ENCODE assay signal across 16 cellular contexts in genomic region chr21:40689241-40689640, GRCh38.
DNase-seq lines count a peak whose midpoint lies in the region; ATAC-seq and TF ChIP-seq lines count a peak whose summit lies in the region.
"Had no signal": no experiment of that assay in that cellular context is flagged by ENCODE, and none has a peak within 500 bp of the region (broad histone marks: within the 10 kb centered on the region; RNA-seq: fewer than 3 reads in every experiment).

No MANE protein-coding gene starts in this region.

- H3K4me3 ChIP-seq in WERI-Rb-1 (ENCODE audit: low read depth, low read length) (no peak overlapping the region), right cardiac atrium (ENCODE audit: low read length) (no peak overlapping the region), left ventricle myocardium inferior (no peak overlapping the region)
- H3K4me3 ChIP-seq: HAP-1 had no signal

- H3K36me3 Mint-ChIP-seq in glutamatergic neuron (ENCODE audit: unreplicated experiment) (peaks cover 4% of the 10 kb centered on the region), nephron progenitor cell (ENCODE audit: low read depth) (no peaks in the 10 kb centered on the region)
- H3K36me3 Mint-ChIP-seq: CD4-positive, alpha-beta memory T cell had no signal

- H3K9me3 ChIP-seq in WERI-Rb-1 (ENCODE audit: severe bottlenecking): no peaks in the 10 kb centered on the region
- H3K9me3 ChIP-seq in right cardiac atrium (ENCODE audit: control insufficient read depth, low read length): no peaks in the 10 kb centered on the region
- no peaks in the 10 kb centered on the region for H3K9me3 ChIP-seq in left ventricle myocardium inferior (replicated peaks)

- peak overlapping the region; percentile 53 for H3K4me3 Mint-ChIP-seq in glutamatergic neuron (ENCODE audit: unreplicated experiment)
- no peak overlapping the region for H3K4me3 Mint-ChIP-seq in nephron progenitor cell
- H3K4me3 Mint-ChIP-seq: CD4-positive, alpha-beta memory T cell; HFFc6 had no signal

- H3K4me1 ChIP-seq in right cardiac atrium (ENCODE audit: control insufficient read depth, insufficient read depth, low read length) (no peaks in the 10 kb centered on the region), left ventricle myocardium inferior (peaks cover 3% of the 10 kb centered on the region)
- H3K4me1 ChIP-seq: HAP-1 had no signal

- H3K4me1 Mint-ChIP-seq in glutamatergic neuron (ENCODE audit: low read depth, unreplicated experiment) (peaks cover 66% of the 10 kb centered on the region), nephron progenitor cell (peaks cover 69% of the 10 kb centered on the region)
- H3K4me1 Mint-ChIP-seq: CD4-positive, alpha-beta memory T cell had no signal

- no peaks in the 10 kb centered on the region for H3K27me3 ChIP-seq in WERI-Rb-1 (ENCODE audit: insufficient read depth, low read depth, severe bottlenecking)
- no peaks in the 10 kb centered on the region for H3K27me3 ChIP-seq in right cardiac atrium (ENCODE audit: control insufficient read depth, insufficient read depth)
- no peaks in the 10 kb centered on the region for H3K27me3 ChIP-seq in left ventricle myocardium inferior (ENCODE audit: low read depth)

- H3K9me3 Mint-ChIP-seq in glutamatergic neuron (ENCODE audit: unreplicated experiment) (peaks cover 12% of the 10 kb centered on the region), nephron progenitor cell (no peaks in the 10 kb centered on the region)

- peak; percentile 57 for DNase-seq in WERI-Rb-1
- DNase-seq in glutamatergic neuron: peak; percentile 38
- peak; percentile 25 for DNase-seq in nephron progenitor cell
- no peak for DNase-seq in right cardiac atrium
- no peak for DNase-seq in left ventricle myocardium inferior
- no peak for DNase-seq in stimulated activated CD4-positive, alpha-beta T cell treated with anti-CD3 and anti-CD28 coated beads, Interleukin-2, amount 100 ng/mL, for 48 hours
- DNase-seq: C1 segment of cervical spinal cord; Calu3; CD4-positive, alpha-beta memory T cell; COR-L47; DMS53; DMS79 treated with DMSO at 0.1 percent for 48 hours; GF-D8; GOT3; HFFc6 had no signal

- WGBS in right cardiac atrium: 82% methylated on average over 4 of the region's 4 CpGs

- peak overlapping the region; percentile 94 for H3K27ac Mint-ChIP-seq in glutamatergic neuron (ENCODE audit: unreplicated experiment)
- peak overlapping the region; percentile 90 for H3K27ac Mint-ChIP-seq in nephron progenitor cell
- H3K27ac Mint-ChIP-seq: CD4-positive, alpha-beta memory T cell; HFFc6 had no signal

- no peak for ATAC-seq in right cardiac atrium

- H3K27me3 Mint-ChIP-seq in glutamatergic neuron (ENCODE audit: unreplicated experiment): peaks cover 14% of the 10 kb centered on the region
- peaks cover 4% of the 10 kb centered on the region for H3K27me3 Mint-ChIP-seq in nephron progenitor cell (ENCODE audit: low read depth, poor library complexity)
- H3K27me3 Mint-ChIP-seq: CD4-positive, alpha-beta memory T cell had no signal

- no peak for TF ChIP-seq CTCF in WERI-Rb-1 (IDR thresholded peaks at IDR 0.05; ENCODE audit: low read depth, low read length)
- no peak for TF ChIP-seq CTCF in glutamatergic neuron (IDR thresholded peaks at IDR 0.05; ENCODE audit: partially characterized antibody, unreplicated experiment)
- no peak for TF ChIP-seq CTCF in nephron progenitor cell (IDR thresholded peaks at IDR 0.05)
- TF ChIP-seq CTCF in left ventricle myocardium inferior (IDR thresholded peaks at IDR 0.05; ENCODE audit: borderline replicate concordance): no peak

- intact Hi-C loops in right cardiac atrium (cut with DNase I) (no loop called here), left ventricle myocardium inferior (cut with micrococcal nuclease) (no loop called here)

- H3K27ac ChIP-seq in WERI-Rb-1 (peak overlapping the region; percentile 23), right cardiac atrium (ENCODE audit: low read length) (no peak overlapping the region), left ventricle myocardium inferior (replicated peaks) (no peak overlapping the region)

- H3K36me3 ChIP-seq in WERI-Rb-1 (no peaks in the 10 kb centered on the region), left ventricle myocardium inferior (no peaks in the 10 kb centered on the region)
- H3K36me3 ChIP-seq: HAP-1 had no signal

Comparison
In these comparisons a context has a peak if more than half of its experiments do, and no peak if none do; other contexts are left out.
1. DNase-seq: peak in WERI-Rb-1 (single experiment), glutamatergic neuron (single experiment) and nephron progenitor cell (single experiment); none in right cardiac atrium (0 of 3), left ventricle myocardium inferior (single experiment) and stimulated activated CD4-positive, alpha-beta T cell treated with anti-CD3 and anti-CD28 coated beads, Interleukin-2, amount 100 ng/mL, for 48 hours (0 of 2).